ENCODE assay signal across 22 cellular contexts in genomic region chr3:88984266-88984665, GRCh38.
"Had no signal": no experiment of that assay in that cellular context is flagged by ENCODE, and none has a peak within 500 bp of the region (broad histone marks: within the 10 kb centered on the region; RNA-seq: fewer than 3 reads in every experiment).

No MANE protein-coding gene starts in this region.

- H3K36me3 ChIP-seq: colonic mucosa, heart right ventricle, left ventricle myocardium inferior, neutrophil, tibial nerve had no signal

- H3K27me3 ChIP-seq: colonic mucosa, heart right ventricle, neutrophil, testis, tibial nerve had no signal

- DNase-seq: cerebellar nuclear complex; colonic mucosa; dermis blood vessel endothelial cell; heart right ventricle; hypothalamus; kidney; left cardiac atrium; left ventricle myocardium inferior; naive thymus-derived CD4-positive, alpha-beta T cell; nephron progenitor cell; psoas muscle; retina; stimulated activated CD4-positive, alpha-beta T cell treated with anti-CD3 and anti-CD28 coated beads, Interleukin-2, amount 100 ng/mL, for 24 hours; stimulated activated CD4-positive, alpha-beta T cell treated with anti-CD3 and anti-CD28 coated beads, Interleukin-4, amount 100 ng/mL, for 4 hours; stimulated activated naive B cell treated with anti-CD40 and anti-IgM and Interleukin-4, amounts not matched to agents 10 μg/mL and 1 μg/mL and 100 μg/mL, for 72 hours; stimulated activated naive CD8-positive, alpha-beta T cell treated with anti-CD3 and anti-CD28 coated beads, Interleukin-15, amount 100 ng/mL, for 72 hours; testis had no signal

- H3K4me3 ChIP-seq: colonic mucosa, heart right ventricle, left ventricle myocardium inferior, lung, psoas muscle, skin epidermis, testis, tibial nerve had no signal

- H3K9me3 ChIP-seq: colonic mucosa, heart right ventricle, left ventricle myocardium inferior, neutrophil, psoas muscle, testis, tibial nerve had no signal

- H3K27ac ChIP-seq: colonic mucosa, heart right ventricle, left ventricle myocardium inferior, neutrophil, psoas muscle, skin epidermis, testis, tibial nerve had no signal

- FAIRE-seq: frontal cortex, kidney had no signal

- H3K4me1 ChIP-seq: colonic mucosa, psoas muscle, testis, tibial nerve had no signal
